ENCODE assay signal across 25 cellular contexts in genomic region chr12:123472438-123472849, GRCh38. TPM values are rescaled to one million over a fixed set of nuclear protein-coding genes. Genes with fewer than 3 reads are reported as not detected.
DNase-seq lines count a peak whose midpoint lies in the region; ATAC-seq, FAIRE-seq and TF ChIP-seq lines count a peak whose summit lies in the region.
"Had no signal": no experiment of that assay in that cellular context is flagged by ENCODE, and none has a peak within 500 bp of the region (broad histone marks: within the 10 kb centered on the region; RNA-seq: fewer than 3 reads in every experiment).

No MANE protein-coding gene starts in this region.

- H3K4me3 Mint-ChIP-seq in CD4-positive, CD25-positive, alpha-beta regulatory T cell, result no peak overlapping the region
- H3K4me3 Mint-ChIP-seq in T-cell, result no peak overlapping the region
- H3K4me3 Mint-ChIP-seq: CD4-positive, alpha-beta T cell; HFFc6; IgD-negative memory B cell had no signal

- ATAC-seq in CD4-positive, CD25-positive, alpha-beta regulatory T cell (ENCODE audit: low read depth in 2 of 2), result no peak
- ATAC-seq in T-cell (replicated peaks in 1 of 4) (no peak), HepG2 (peak; percentile 94), psoas muscle (no peak), HG03457 (IDR thresholded peaks at IDR 0.05; ENCODE audit: unreplicated experiment) (no peak)

- FAIRE-seq in HepG2 (lab: Jason Lieb, UNC), result peak; percentile 97
- FAIRE-seq: A204.1, G401.6 had no signal

- peaks cover 23% of the 10 kb centered on the region for H3K36me3 ChIP-seq in CD4-positive, CD25-positive, alpha-beta regulatory T cell (ENCODE audit: control insufficient read depth, insufficient read depth, low read length)
- H3K36me3 ChIP-seq in HepG2 (replicated peaks in 1 of 2; ENCODE audit: control insufficient read depth in 1 of 2, insufficient read depth in 2 of 2, low read length in 2 of 2) (peaks cover 12 to 16% of the 10 kb centered on the region in 2 experiments; a peak in 4 of 5 replicates), psoas muscle (ENCODE audit: insufficient read depth in 1 of 2, low read depth in 1 of 2) (peaks cover 2 to 53% of the 10 kb centered on the region in 2 donors)

- no peaks in the 10 kb centered on the region for H3K27me3 Mint-ChIP-seq in CD4-positive, CD25-positive, alpha-beta regulatory T cell
- H3K27me3 Mint-ChIP-seq in T-cell, result no peaks in the 10 kb centered on the region
- H3K27me3 Mint-ChIP-seq: CD4-positive, alpha-beta T cell; IgD-negative memory B cell had no signal

- CTCF ChIA-PET in T-cell (lab: Charles Lee), result no interaction called here
- CTCF ChIA-PET in HepG2 (lab: Yijun Ruan, JAX; ENCODE audit: low intra/inter-chr PET ratio, low total read pairs), result no interaction called here

- H3K4me2 ChIP-seq in HepG2 (ENCODE audit: low read depth, low read length), result peak overlapping the region; percentile 15
- H3K4me2 ChIP-seq: BLaER1, KMS-11 had no signal

- no peaks in the 10 kb centered on the region for H3K9me3 ChIP-seq in CD4-positive, CD25-positive, alpha-beta regulatory T cell (ENCODE audit: control insufficient read depth in 2 of 2, low read length in 2 of 2)
- H3K9me3 ChIP-seq in HepG2 (ENCODE audit: low read length) (no peaks in the 10 kb centered on the region), psoas muscle (no peaks in the 10 kb centered on the region)
- H3K9me3 ChIP-seq: BLaER1, HAP-1 had no signal

- H3K4me1 Mint-ChIP-seq in CD4-positive, CD25-positive, alpha-beta regulatory T cell, result peaks cover 12 to 50% (median 33%) of the 10 kb centered on the region in 4 donors
- H3K4me1 Mint-ChIP-seq in T-cell, result peaks cover 29 to 36% (median 30%) of the 10 kb centered on the region in 3 donors

- peak overlapping the region in 2 of 3 donors; percentile 62 to 86 for H3K27ac Mint-ChIP-seq in CD4-positive, CD25-positive, alpha-beta regulatory T cell
- peak overlapping the region; percentile 52 to 59 for H3K27ac Mint-ChIP-seq in T-cell
- H3K27ac Mint-ChIP-seq: HFFc6 had no signal

- WGBS in HepG2 (ENCODE audit: low lambda C conversion rate), result 1% methylated on average over 12 of the region's 12 CpGs
- 70 to 80% (median 75%) methylated on average over 12 of the region's 12 CpGs for WGBS in psoas muscle, 3 donors

- TF ChIP-seq RAD21 in HepG2 (CRISPR knock-in tag; IDR thresholded peaks at IDR 0.05), result no peak

- no peaks in the 10 kb centered on the region for H3K79me2 ChIP-seq in HepG2 (ENCODE audit: insufficient read depth, low read length)

- no peak overlapping the region for H3K27ac ChIP-seq in CD4-positive, CD25-positive, alpha-beta regulatory T cell (ENCODE audit: insufficient read depth, low read length, poor library complexity, severe bottlenecking)
- H3K27ac ChIP-seq in HepG2 (ENCODE audit: extremely low read length, insufficient read depth, low read length) (peak overlapping the region; percentile 72), psoas muscle (peak overlapping the region; percentile 37)
- H3K27ac ChIP-seq: BLaER1, KMS-11, RWPE1 had no signal

- H3K27me3 ChIP-seq in CD4-positive, CD25-positive, alpha-beta regulatory T cell (ENCODE audit: control insufficient read depth, insufficient read depth, low read length), result no peaks in the 10 kb centered on the region
- H3K27me3 ChIP-seq in HepG2 (ENCODE audit: control insufficient read depth in 1 of 2, insufficient read depth in 2 of 2, low read length in 2 of 2), result no peaks in the 10 kb centered on the region
- H3K27me3 ChIP-seq in psoas muscle (ENCODE audit: insufficient read depth in 3 of 3, low read length in 2 of 3), result no peaks in the 10 kb centered on the region
- H3K27me3 ChIP-seq: BLaER1 had no signal

- H3K4me1 ChIP-seq in CD4-positive, CD25-positive, alpha-beta regulatory T cell (ENCODE audit: control insufficient read depth, insufficient read depth, low read length, poor library complexity, severe bottlenecking), result peaks cover 24% of the 10 kb centered on the region
- peaks cover 61% of the 10 kb centered on the region for H3K4me1 ChIP-seq in HepG2 (ENCODE audit: insufficient read depth, low read length)
- peaks cover 28% of the 10 kb centered on the region for H3K4me1 ChIP-seq in psoas muscle
- H3K4me1 ChIP-seq: HAP-1 had no signal

- no TSS peak for BruUV-seq in HepG2 (replicated peaks; lab: Mats Ljungman, UMichigan)

- no peak overlapping the region for H3K4me3 ChIP-seq in CD4-positive, CD25-positive, alpha-beta regulatory T cell (ENCODE audit: low read depth, low read length)
- no peak overlapping the region for H3K4me3 ChIP-seq in HepG2 (replicated peaks in 1 of 3; ENCODE audit: insufficient read depth in 1 of 3, low read depth in 2 of 3, low read length in 3 of 3)
- H3K4me3 ChIP-seq in psoas muscle, result no peak overlapping the region
- H3K4me3 ChIP-seq: BLaER1, HAP-1 had no signal

- TF ChIP-seq POLR2A in HepG2 (IDR thresholded peaks at IDR 0.05; ENCODE audit: insufficient read depth in 1 of 2, low read depth in 2 of 2, low read length in 2 of 2), result 0 out of 4 replicates have a peak, but pooled peaks of 1 of the 2 experiments have one; percentile 32

- TF ChIP-seq EP300 in HepG2 (IDR thresholded peaks at IDR 0.05; ENCODE audit: low read depth in 2 of 2, low read length in 2 of 2) (peak in 1 of 2 experiments; percentile 72; a peak in 2 of 4 replicates), HepG2 (CRISPR knock-in tag; IDR thresholded peaks at IDR 0.05; ENCODE audit: borderline replicate concordance) (peak; percentile 33; the same call in 1 of the 2 replicates)

- H2AFZ ChIP-seq in HepG2 (ENCODE audit: low read length), result no peak overlapping the region

- in situ Hi-C loops in HepG2 (cut with HindIII; ENCODE audit: extremely low pct_ligation_motif_present, low pct_unique_long_range_greater_than_20kb), result no loop called here

- intact Hi-C loops in HepG2 (cut with micrococcal nuclease; ENCODE audit: unreplicated experiment), result no loop called here
- intact Hi-C loops in psoas muscle (cut with DNase I), result no loop called here
- intact Hi-C loops in posterior vena cava (cut with DNase I), result no loop called here

- TF ChIP-seq CTCF in HepG2 (CRISPR knock-in tag; IDR thresholded peaks at IDR 0.05) (peak; percentile 28), psoas muscle (IDR thresholded peaks at IDR 0.05) (no peak)

- DNase-seq in CD4-positive, CD25-positive, alpha-beta regulatory T cell, result no peak
- DNase-seq in T-cell (no peak), HepG2 (ENCODE audit: low spot score) (peak; percentile 86), psoas muscle (no peak), posterior vena cava (ENCODE audit: low spot score) (no peak), germinal center (ENCODE audit: low spot score) (no peak)
- DNase-seq in activated naive CD4-positive, alpha-beta T cell (lab: John Stamatoyannopoulos, UW), result no peak
- DNase-seq: CD4-positive, alpha-beta T cell; COR-L47; GOT3; MM.1S; NCI-H1694; NCI-H2029 treated with DMSO at 0.1 percent for 48 hours; NCI-H446 treated with DMSO at 0.1 percent for 48 hours; NCI-H526 treated with DMSO at 0.1 percent for 48 hours; SHP77 treated with DMSO at 0.1 percent for 48 hours had no signal

- H3K36me3 Mint-ChIP-seq in CD4-positive, CD25-positive, alpha-beta regulatory T cell, result peaks cover 32% of the 10 kb centered on the region
- peaks cover 29% of the 10 kb centered on the region for H3K36me3 Mint-ChIP-seq in T-cell

- no peaks in the 10 kb centered on the region for H4K20me1 ChIP-seq in HepG2 (ENCODE audit: insufficient read depth, low read length)

- H3K9ac ChIP-seq in HepG2 (ENCODE audit: insufficient read depth, low read depth, low read length), result no peak overlapping the region
- H3K9ac ChIP-seq: BLaER1, KMS-11 had no signal

- no peaks in the 10 kb centered on the region for H3K9me3 Mint-ChIP-seq in CD4-positive, CD25-positive, alpha-beta regulatory T cell
- no peaks in the 10 kb centered on the region for H3K9me3 Mint-ChIP-seq in T-cell
- H3K9me3 Mint-ChIP-seq: CD4-positive, alpha-beta T cell; HFFc6; IgD-negative memory B cell had no signal

- POLR2A ChIA-PET in T-cell (lab: Charles Lee), result interaction anchor here in 1 of 2 donors (0.6 kb wide), 1 partner anchor 820 kb away, joined by 3 read pairs; no protein-coding TSS in a partner anchor
- POLR2A ChIA-PET in HepG2 (lab: Yijun Ruan, JAX), result interaction anchor here (0.7 to 1.4 kb wide), 5 partner anchors 12 to 108 kb away, joined by 3 to 6 read pairs (median 4); partner anchors contain the start of genes KMT5A, SBNO1 and SNRNP35

RNA-seq across cellular contexts. Expression of gene SNRNP35, which starts 14.5 kb away (rescaled TPM):
- 47.8 TPM for total RNA-seq in CD4-positive, CD25-positive, alpha-beta regulatory T cell
- 10 to 100 TPM; 43.5 to 54.4 (median 46.0) TPM for polyA plus RNA-seq in CD4-positive, CD25-positive, alpha-beta regulatory T cell
- total RNA-seq in T-cell, result 10 to 100 TPM; 32.6 to 46.1 (median 43.2) TPM
- total RNA-seq in HepG2 (2016; rRNA removed; fragmentation: Illumina TruSeq; extraction: Trizol), result 21.9 and 22.6 TPM in 2 replicates
- 7.0 and 8.3 TPM in 2 replicates for total RNA-seq in HepG2 (2016; cell fraction: cytosol; rRNA removed; fragmentation: Illumina TruSeq; extraction: Trizol; ENCODE audit: low read depth)
- 18.1 and 21.0 TPM in 2 replicates for total RNA-seq in HepG2 (2016; cell fraction: insoluble cytoplasmic fraction; rRNA removed; fragmentation: Illumina TruSeq; extraction: Trizol)
- total RNA-seq in HepG2 (2016; cell fraction: membrane; rRNA removed; fragmentation: Illumina TruSeq; extraction: Trizol), result 9.9 and 11.2 TPM in 2 replicates
- 11.3 and 17.7 TPM in 2 replicates for total RNA-seq in HepG2 (2016; cell fraction: nucleus; rRNA removed; fragmentation: Illumina TruSeq; extraction: Trizol)
- 11.3 and 11.9 TPM in 2 replicates for polyA plus RNA-seq in HepG2 (2011; rRNA removed)
- polyA plus RNA-seq in HepG2 (2011; cell fraction: cytosol; rRNA removed), result 8.2 and 8.4 TPM in 2 replicates
- 12.3 and 17.8 TPM in 2 replicates for polyA plus RNA-seq in HepG2 (2011; cell fraction: nucleus; rRNA removed)
- polyA plus RNA-seq in HepG2 (2012), result 14.7 and 17.5 TPM in 2 replicates
- 6.3 and 6.7 TPM in 2 replicates for polyA plus RNA-seq in HepG2 (2016; cell fraction: cytosol; fragmentation: Illumina TruSeq; extraction: Trizol; ENCODE audit: low read depth)
- 27.9 and 29.1 TPM in 2 replicates for polyA plus RNA-seq in HepG2 (2016; cell fraction: insoluble cytoplasmic fraction; fragmentation: Illumina TruSeq; extraction: Trizol; ENCODE audit: low read depth)
- 7.2 and 7.8 TPM in 2 replicates for polyA plus RNA-seq in HepG2 (2016; cell fraction: membrane; fragmentation: Illumina TruSeq; extraction: Trizol; ENCODE audit: low read depth)
- polyA plus RNA-seq in HepG2 (2016; cell fraction: nucleus; fragmentation: Illumina TruSeq; extraction: Trizol; ENCODE audit: insufficient read depth, low read depth), result 33.3 and 34.6 TPM in 2 replicates
- polyA minus RNA-seq in HepG2 (2011; rRNA and poly(A)+ RNA removed; ENCODE audit: low replicate concordance), result 9.0 and 11.4 TPM in 2 replicates
- 6.2 and 7.6 TPM in 2 replicates for polyA minus RNA-seq in HepG2 (2011; cell fraction: cytosol; rRNA and poly(A)+ RNA removed)
- 14.2 and 18.2 TPM in 2 replicates for polyA minus RNA-seq in HepG2 (2011; cell fraction: nucleus; rRNA and poly(A)+ RNA removed)
- 10 to 100 TPM; 19.8 to 35.1 (median 25.5) TPM for total RNA-seq in psoas muscle
- polyA plus RNA-seq in psoas muscle, result 10 to 100 TPM; 31.7 to 44.0 (median 42.6) TPM
- 10 to 100 TPM; 11.9 to 16.9 TPM for total RNA-seq in posterior vena cava

RNA-seq across cellular contexts. Expression of gene RILPL2, which starts 36.0 kb away (rescaled TPM):
- total RNA-seq in CD4-positive, CD25-positive, alpha-beta regulatory T cell, result 14.7 TPM
- 10 to 100 TPM; 10.2 to 15.5 (median 10.9) TPM for polyA plus RNA-seq in CD4-positive, CD25-positive, alpha-beta regulatory T cell
- total RNA-seq in T-cell, result 10 to 100 TPM in 1 of 5 donors, 1 to 10 TPM in 4; 6.0 to 10.2 (median 7.1) TPM
- 8.1 and 9.1 TPM in 2 replicates for total RNA-seq in HepG2 (2016; rRNA removed; fragmentation: Illumina TruSeq; extraction: Trizol)
- 2.4 and 2.8 TPM in 2 replicates for total RNA-seq in HepG2 (2016; cell fraction: cytosol; rRNA removed; fragmentation: Illumina TruSeq; extraction: Trizol; ENCODE audit: low read depth)
- total RNA-seq in HepG2 (2016; cell fraction: insoluble cytoplasmic fraction; rRNA removed; fragmentation: Illumina TruSeq; extraction: Trizol), result 7.8 and 8.7 TPM in 2 replicates
- total RNA-seq in HepG2 (2016; cell fraction: membrane; rRNA removed; fragmentation: Illumina TruSeq; extraction: Trizol), result 8.4 and 9.7 TPM in 2 replicates
- total RNA-seq in HepG2 (2016; cell fraction: nucleus; rRNA removed; fragmentation: Illumina TruSeq; extraction: Trizol), result 2.3 and 3.4 TPM in 2 replicates
- 2.5 and 2.7 TPM in 2 replicates for polyA plus RNA-seq in HepG2 (2011; rRNA removed)
- 2.2 and 2.3 TPM in 2 replicates for polyA plus RNA-seq in HepG2 (2011; cell fraction: cytosol; rRNA removed)
- 0.81 and 0.84 TPM in 2 replicates for polyA plus RNA-seq in HepG2 (2011; cell fraction: nucleus; rRNA removed)
- 2.4 and 2.8 TPM in 2 replicates for polyA plus RNA-seq in HepG2 (2012)
- polyA plus RNA-seq in HepG2 (2016; cell fraction: cytosol; fragmentation: Illumina TruSeq; extraction: Trizol; ENCODE audit: low read depth), result 3.3 and 3.6 TPM in 2 replicates
- 11.4 and 12.2 TPM in 2 replicates for polyA plus RNA-seq in HepG2 (2016; cell fraction: insoluble cytoplasmic fraction; fragmentation: Illumina TruSeq; extraction: Trizol; ENCODE audit: low read depth)
- polyA plus RNA-seq in HepG2 (2016; cell fraction: membrane; fragmentation: Illumina TruSeq; extraction: Trizol; ENCODE audit: low read depth), result 9.2 and 9.9 TPM in 2 replicates
- polyA plus RNA-seq in HepG2 (2016; cell fraction: nucleus; fragmentation: Illumina TruSeq; extraction: Trizol; ENCODE audit: insufficient read depth, low read depth), result 5.3 and 6.0 TPM in 2 replicates
- 1.0 and 1.6 TPM in 2 replicates for polyA minus RNA-seq in HepG2 (2011; rRNA and poly(A)+ RNA removed; ENCODE audit: low replicate concordance)
- polyA minus RNA-seq in HepG2 (2011; cell fraction: cytosol; rRNA and poly(A)+ RNA removed), result 0.88 and 1.4 TPM in 2 replicates
- 0.77 and 0.99 TPM in 2 replicates for polyA minus RNA-seq in HepG2 (2011; cell fraction: nucleus; rRNA and poly(A)+ RNA removed)
- 1 to 10 TPM in 3 of 4 donors, under 1 TPM in 1; 0.69 to 1.2 (median 1.1) TPM for total RNA-seq in psoas muscle
- polyA plus RNA-seq in psoas muscle, result 1 to 10 TPM; 1.1 to 1.6 (median 1.2) TPM
- 1 to 10 TPM; 4.8 to 5.3 TPM for total RNA-seq in posterior vena cava
